Comparison of ENCODE assay signal across 26 cellular contexts in genomic region chr11:3707176-3707575, GRCh38.
"Had no signal": no experiment of that assay in that cellular context is flagged by ENCODE, and none has a peak within 500 bp of the region (broad histone marks: within the 10 kb centered on the region; RNA-seq: fewer than 3 reads in every experiment).

No MANE protein-coding gene starts in this region.

- H3K4me2 ChIP-seq: smooth muscle cell had no signal

- ATAC-seq: esophagus mucosa; left ventricle myocardium superior; lower lobe of right lung; naive thymus-derived CD8-positive, alpha-beta T cell; pancreas; sciatic nerve; stimulated activated naive CD8-positive, alpha-beta T cell treated with anti-CD3 and anti-CD28 coated beads, Interleukin-15, amount 100 ng/mL, for 72 hours; upper lobe of right lung had no signal

- H3K4me1 ChIP-seq: colonic mucosa, lower lobe of right lung, right atrium auricular region, transverse colon, upper lobe of right lung, uterus had no signal

- H3K27me3 ChIP-seq: colonic mucosa, pancreas, right atrium auricular region, suprapubic skin, transverse colon, upper lobe of right lung, uterus had no signal

- H3K27ac ChIP-seq: colonic mucosa, epithelial cell of prostate, lower lobe of right lung, pancreas, right atrium auricular region, suprapubic skin, transverse colon, upper lobe of right lung, uterus had no signal

- H3K36me3 ChIP-seq: uterus had no signal

- DNase-seq: colonic mucosa; effector CD8-positive, alpha-beta T cell; endodermal cell; foreskin melanocyte; hypothalamus; left ventricle myocardium superior; lower lobe of right lung; naive thymus-derived CD8-positive, alpha-beta T cell; nephron progenitor cell; nucleus accumbens; pancreas; stimulated activated CD4-positive, alpha-beta T cell treated with anti-CD3 and anti-CD28 coated beads, Interleukin-12 subunit alpha, Interleukin-12 subunit beta, amount 100 ng/mL, for 4 hours; stimulated activated CD4-positive, alpha-beta T cell treated with anti-CD3 and anti-CD28 coated beads, Interleukin-1b, Interleukin-23, amount 100 ng/mL, for 48 hours; stimulated activated CD4-positive, alpha-beta T cell treated with anti-CD3 and anti-CD28 coated beads, Interleukin-4, amount 100 ng/mL, for 1 hour; stimulated activated CD8-positive, alpha-beta memory T cell treated with anti-CD3 and anti-CD28 coated beads, Interleukin-4, amount 100 ng/mL, for 48 hours; stimulated activated naive CD4-positive, alpha-beta T cell; stimulated activated naive CD8-positive, alpha-beta T cell treated with anti-CD3 and anti-CD28 coated beads, Interleukin-15, amount 100 ng/mL, for 72 hours; transverse colon; upper lobe of right lung; uterus had no signal

- H3K9me3 ChIP-seq: colonic mucosa, lower lobe of right lung, pancreas, right atrium auricular region, suprapubic skin, transverse colon, upper lobe of right lung, uterus had no signal

- H3K4me3 ChIP-seq: colonic mucosa, lower lobe of right lung, pancreas, right atrium auricular region, smooth muscle cell, suprapubic skin, transverse colon, upper lobe of right lung, uterus had no signal
